ENCODE assay signal across 8 cellular contexts in the genomic region with DNA sequence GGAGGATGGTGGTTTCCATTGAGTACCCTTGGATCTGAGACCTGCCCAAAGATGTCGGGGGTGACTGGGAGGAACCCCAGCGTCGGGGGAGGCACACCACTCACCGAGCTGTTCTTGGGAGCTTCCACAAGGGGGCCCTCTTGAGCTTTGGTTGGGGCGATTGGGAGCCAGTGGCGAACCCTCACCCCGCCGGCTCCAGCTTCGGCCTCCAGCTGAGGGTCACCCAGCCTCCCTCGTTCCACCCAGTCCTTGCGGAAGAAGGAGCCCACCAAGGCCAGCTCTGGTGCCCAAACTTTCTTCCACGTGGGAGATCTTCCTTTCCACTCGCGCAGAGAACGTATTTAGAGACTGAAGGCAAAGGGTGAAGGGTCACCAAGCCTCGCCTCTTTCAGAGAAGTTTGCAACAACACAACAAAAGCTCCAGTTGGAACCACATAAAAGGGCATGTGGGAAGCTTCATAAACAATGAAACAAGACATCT. TPM values are rescaled to one million over a fixed set of nuclear protein-coding genes. Genes with fewer than 3 reads are reported as not detected.
A peak's percentile ranks its signal among the peaks of the same experiment; 100 is the strongest.
DNase-seq lines count a peak whose midpoint lies in the region; ATAC-seq and TF ChIP-seq lines count a peak whose summit lies in the region.

No MANE protein-coding gene starts in this region.

- RAD21 ChIA-PET in HCT116 (lab: Charles Lee; ENCODE audit: low non-redundant PET in 1 of 2, low total read pairs in 2 of 2, uncharacterized antibody in 2 of 2, unreplicated experiment in 2 of 2): interaction anchor here (0.5 to 1.7 kb wide), 8 partner anchors 169 to 974 kb away, joined by 3 to 11 read pairs (median 3); a partner anchor contains a TSS

- peaks cover 4 to 11% of the 10 kb centered on the region in 2 experiments for H3K9me3 ChIP-seq in HCT116 (ENCODE audit: control insufficient read depth in 1 of 2, insufficient read depth in 1 of 2, low read depth in 1 of 2, low read length in 2 of 2)
- H3K9me3 ChIP-seq in subcutaneous abdominal adipose tissue (ENCODE audit: control insufficient read depth in 5 of 5, low read length in 5 of 5): peaks cover 5 to 26% (median 22%) of the 10 kb centered on the region in 5 donors

- H3K4me3 ChIP-seq in HCT116 (replicated peaks in 1 of 2; ENCODE audit: low read depth in 1 of 2, low read length in 2 of 2): no peak overlapping the region
- H3K4me3 ChIP-seq in WI38 (ENCODE audit: low read depth, low read length): no peak overlapping the region
- H3K4me3 ChIP-seq in subcutaneous abdominal adipose tissue (ENCODE audit: low read depth in 1 of 5, low read length in 5 of 5): peak overlapping the region in 4 of 5 donors; percentile 33 to 57 (median 50)

- no peaks in the 10 kb centered on the region for H3K9me2 ChIP-seq in HCT116 (ENCODE audit: insufficient read depth)

- H3K27ac ChIP-seq in 22Rv1 (no peak overlapping the region), HCT116 (ENCODE audit: low read depth, low read length) (no peak overlapping the region), subcutaneous abdominal adipose tissue (ENCODE audit: low read depth, low read length) (no peak overlapping the region)

- H3K9ac ChIP-seq in HCT116 (ENCODE audit: low read length): no peak overlapping the region
- peak overlapping the region in 2 of 5 donors; percentile 29 to 37 for H3K9ac ChIP-seq in subcutaneous abdominal adipose tissue (ENCODE audit: low read length in 5 of 5)

- TF ChIP-seq RAD21 in HCT116 (IDR thresholded peaks at IDR 0.05; ENCODE audit: low read depth): peak; percentile 90

- H2AFZ ChIP-seq in HCT116 (ENCODE audit: low read depth, low read length, poor library complexity, severe bottlenecking): peak overlapping the region; percentile 47

- ATAC-seq in HCT116 (peak; percentile 98), GM21825 (IDR thresholded peaks at IDR 0.05; ENCODE audit: unreplicated experiment) (no peak)

- CTCF ChIA-PET in HCT116 (lab: Charles Lee): interaction anchor here (0.7 to 2.4 kb wide), 27 partner anchors 10 to 974 kb away, joined by 3 to 33 read pairs (median 4); a partner anchor contains a TSS

- H4K20me1 ChIP-seq in HCT116 (ENCODE audit: insufficient read depth): no peaks in the 10 kb centered on the region

- TF ChIP-seq CTCF in 22Rv1 (IDR thresholded peaks at IDR 0.05): 0 out of 2 replicates have a peak, but pooled peaks have one; percentile 19
- peak; percentile 77 to 80 (median 79) for TF ChIP-seq CTCF in HCT116 (IDR thresholded peaks at IDR 0.05 in 2 of 3, conservative IDR thresholded peaks at IDR 0.05 in 1 of 3; ENCODE audit: borderline replicate concordance in 1 of 3, insufficient read depth in 1 of 3, low read depth in 2 of 3, low read length in 2 of 3)
- TF ChIP-seq CTCF in WI38 (IDR thresholded peaks at IDR 0.05; ENCODE audit: low read depth, low read length): peak; percentile 25; the same call in 1 of the 2 replicates

- intact Hi-C loops in HCT116 (cut with micrococcal nuclease): loop anchor here (1.0 to 10.0 kb wide), 5 partner anchors 171 to 921 kb away; a partner anchor contains a TSS

- H3K36me3 ChIP-seq in HCT116 (ENCODE audit: control insufficient read depth in 1 of 2, insufficient read depth in 2 of 2, low read length in 2 of 2) (no peaks in the 10 kb centered on the region), subcutaneous abdominal adipose tissue (ENCODE audit: control insufficient read depth in 5 of 5, insufficient read depth in 5 of 5, low read length in 5 of 5) (no peaks in the 10 kb centered on the region)

- peak overlapping the region; percentile 35; the same call in 1 of the 2 replicates for H3K4me2 ChIP-seq in HCT116 (ENCODE audit: low read length)

- H3K4me1 ChIP-seq in HCT116 (ENCODE audit: control insufficient read depth in 1 of 2, insufficient read depth in 2 of 2, low read length in 2 of 2) (peaks cover 6 to 12% of the 10 kb centered on the region in 2 experiments), subcutaneous abdominal adipose tissue (ENCODE audit: control insufficient read depth in 5 of 5, insufficient read depth in 5 of 5, low read length in 5 of 5) (peaks cover 0 to 9% (median 8%) of the 10 kb centered on the region in 5 donors)

- TF ChIP-seq POLR2A in HCT116 (IDR thresholded peaks at IDR 0.05; ENCODE audit: borderline replicate concordance, extremely low read depth, insufficient read depth, insufficient read length): no peak

- no peaks in the 10 kb centered on the region for H3K79me2 ChIP-seq in HCT116 (ENCODE audit: insufficient read depth, low read length)

- peak; percentile 27 for DNase-seq in HCT116 (ENCODE audit: low read depth, low spot score)
- DNase-seq in ecto neural progenitor cell (ENCODE audit: low spot score): peak; percentile 82
- peak; percentile 37 for DNase-seq in mucosa of gallbladder (ENCODE audit: low spot score)
- DNase-seq in hippocampal formation (lab: John Stamatoyannopoulos, UW): no peak

- POLR2A ChIA-PET in HCT116 (lab: Charles Lee): no interaction called here

- no peaks in the 10 kb centered on the region for H3K27me3 ChIP-seq in HCT116 (ENCODE audit: insufficient read depth, low read length)
- peaks cover 0 to 6% (median 0%) of the 10 kb centered on the region in 5 donors for H3K27me3 ChIP-seq in subcutaneous abdominal adipose tissue (ENCODE audit: control insufficient read depth in 5 of 5, insufficient read depth in 4 of 5, low read length in 5 of 5)

- no TSS peak for BruUV-seq in HCT116 (replicated peaks; lab: Mats Ljungman, UMichigan)

TF ChIP-seq in HCT116, 20 proteins besides CTCF, POLR2A, EP300 and RAD21:
- TF ChIP-seq ZFX (IDR thresholded peaks at IDR 0.05) (no peak), SRF (IDR thresholded peaks at IDR 0.05; ENCODE audit: low read depth) (no peak), JUND (IDR thresholded peaks at IDR 0.05) (no peak)
TF ChIP-seq in HCT116: peak in this region for 0.

RNA-seq across cellular contexts. Expression of a gene that starts 33.6 kb away (rescaled TPM):
- total RNA-seq in HCT116 (2021; ENCODE audit: unreplicated experiment) (not detected), mucosa of gallbladder (1.1 TPM)
- polyA plus RNA-seq in HCT116 (2012): 0.01 TPM in 1 of 2 replicates, not detected in the other

Comparison
In these comparisons a context has a peak if more than half of its experiments do, and no peak if none do; other contexts are left out.
1. CTCF ChIP-seq: peak in every context shown above with its lines; median percentile 79 in HCT116; 25 in WI38; 19 in 22Rv1.
2. DNase-seq: peak in HCT116 (single experiment), ecto neural progenitor cell (single experiment) and mucosa of gallbladder (single experiment); none in hippocampal formation (0 of 2).
3. H3K4me3 ChIP-seq: peak in subcutaneous abdominal adipose tissue (4 of 5); none in HCT116 (0 of 2) and WI38 (single experiment).